Comparison of ENCODE assay signal across 8 cellular contexts in genomic region chr18:14178691-14179196, GRCh38. TPM values are rescaled to one million over a fixed set of nuclear protein-coding genes. Genes with fewer than 3 reads are reported as not detected.
DNase-seq lines count a peak whose midpoint lies in the region; ATAC-seq and TF ChIP-seq lines count a peak whose summit lies in the region.
"Not testable (repeated sequence)": the region's sequence is repeated elsewhere in the genome, so short reads cannot be mapped to it uniquely, and the experiment has no call there.

No MANE protein-coding gene starts in this region.

- H2BK5ac ChIP-seq in mesenchymal stem cell (ENCODE audit: low read depth, low read length, poor library complexity, severe bottlenecking): not testable (repeated sequence)

- not testable (repeated sequence) for H2BK12ac ChIP-seq in mesenchymal stem cell (ENCODE audit: low read length in 2 of 2)

- not testable (repeated sequence) for H2BK15ac ChIP-seq in mesenchymal stem cell (ENCODE audit: low read depth, poor library complexity, severe bottlenecking)

- H3K36me3 Mint-ChIP-seq in endothelial cell (ENCODE audit: low read depth, unreplicated experiment): not testable (repeated sequence)

- H3K27me3 Mint-ChIP-seq in endothelial cell (ENCODE audit: unreplicated experiment): not testable (repeated sequence)

- not testable (repeated sequence) for H3K23ac ChIP-seq in mesenchymal stem cell (ENCODE audit: low read length in 2 of 2)

- not testable (repeated sequence) for H3K36me3 ChIP-seq in mesenchymal stem cell (ENCODE audit: control insufficient read depth in 1 of 2, insufficient read depth in 2 of 2, low read depth in 1 of 2, low read length in 2 of 2)

- not testable (repeated sequence) for H3K27ac Mint-ChIP-seq in endothelial cell (ENCODE audit: unreplicated experiment)

- not testable (repeated sequence) for H3K14ac ChIP-seq in mesenchymal stem cell (ENCODE audit: low read length in 2 of 2)

- not testable (repeated sequence) for H3K4me1 Mint-ChIP-seq in endothelial cell (ENCODE audit: unreplicated experiment)

- peak; percentile 57 for TF ChIP-seq CTCF in endothelial cell (IDR thresholded peaks at IDR 0.05; ENCODE audit: unreplicated experiment)

- H3K4me2 ChIP-seq in mesenchymal stem cell (ENCODE audit: low read length, poor library complexity, severe bottlenecking): not testable (repeated sequence)

- not testable (repeated sequence) for H4K91ac ChIP-seq in mesenchymal stem cell (ENCODE audit: low read length)

- WGBS in mesenchymal stem cell: 95% methylated on average over 28 of the region's 38 CpGs

- H3K4me3 ChIP-seq in mesenchymal stem cell (ENCODE audit: insufficient read depth in 1 of 2, low read depth in 1 of 2, low read length in 2 of 2): peak overlapping the region in 1 of 2 experiments; percentile 68

- H2AFZ ChIP-seq in mesenchymal stem cell (ENCODE audit: low read depth, low read length): not testable (repeated sequence)

- peak overlapping the region; percentile 32 for H3K9ac ChIP-seq in mesenchymal stem cell (ENCODE audit: low read length)

- ATAC-seq in GM19438 (IDR thresholded peaks at IDR 0.05; ENCODE audit: low read depth, unreplicated experiment) (peak; percentile 94), HG03457 (IDR thresholded peaks at IDR 0.05; ENCODE audit: unreplicated experiment) (peak; percentile 88)

- not testable (repeated sequence) for H3K4me1 ChIP-seq in mesenchymal stem cell (ENCODE audit: control insufficient read depth, insufficient read depth, low read depth, low read length)

- H2AK5ac ChIP-seq in mesenchymal stem cell (ENCODE audit: low read length, severe bottlenecking): not testable (repeated sequence)

- H3K27ac ChIP-seq in mesenchymal stem cell (ENCODE audit: low read length, poor library complexity, severe bottlenecking): not testable (repeated sequence)

- H3K27me3 ChIP-seq in mesenchymal stem cell (ENCODE audit: control insufficient read depth in 1 of 2, insufficient read depth in 1 of 2, low read length in 2 of 2): not testable (repeated sequence)

- not testable (repeated sequence) for H3K79me1 ChIP-seq in mesenchymal stem cell (replicated peaks; ENCODE audit: low read length, poor library complexity, severe bottlenecking)

- not testable (repeated sequence) for H3K9me3 Mint-ChIP-seq in endothelial cell (ENCODE audit: unreplicated experiment)

- H3K9me3 ChIP-seq in mesenchymal stem cell (ENCODE audit: control insufficient read depth, low read length): not testable (repeated sequence)

- not testable (repeated sequence) for H2BK120ac ChIP-seq in mesenchymal stem cell (ENCODE audit: low read depth, low read length)

- DNase-seq in CMK (ENCODE audit: low read depth) (peak; percentile 7), NOMO-1 (lab: John Stamatoyannopoulos, UW; ENCODE audit: unreplicated experiment in 2 of 2) (peak; percentile 10 to 14), endothelial cell (ENCODE audit: low spot score) (peak; percentile 61)
- peak; percentile 56 for DNase-seq in activated CD8-positive, alpha-beta memory T cell treated with anti-CD3 and anti-CD28 coated beads, Interleukin-2, amount 50 U/mL, for 24 hours (ENCODE audit: extremely low read depth)
- not testable (repeated sequence) for DNase-seq in mesenchymal stem cell
- peak; percentile 60 for DNase-seq in stimulated activated CD8-positive, alpha-beta memory T cell treated with anti-CD3 and anti-CD28 coated beads, Interleukin-15, amount 100 ng/mL, for 4 hours (ENCODE audit: low read depth in 2 of 2)

- H4K8ac ChIP-seq in mesenchymal stem cell (ENCODE audit: low read length): not testable (repeated sequence)

- peak overlapping the region; percentile 47 for H3K4me3 Mint-ChIP-seq in endothelial cell (ENCODE audit: unreplicated experiment)

- not testable (repeated sequence) for H3K18ac ChIP-seq in mesenchymal stem cell (ENCODE audit: low read depth in 1 of 2, low read length in 2 of 2)

- H3K4ac ChIP-seq in mesenchymal stem cell (ENCODE audit: low read depth in 1 of 2, low read length in 2 of 2): not testable (repeated sequence)

RNA-seq across cellular contexts. Expression of gene ZNF519, which starts 46.5 kb away (rescaled TPM):
- 14.5 TPM for total RNA-seq in endothelial cell (ENCODE audit: unreplicated experiment)
- 1.4 TPM for polyA plus RNA-seq in mesenchymal stem cell (2013, experiment 1 of 2)
- polyA plus RNA-seq in mesenchymal stem cell (2013, experiment 2 of 2): 1.3 TPM
